ENCODE assay signal across 10 cellular contexts in genomic region chr22:48943567-48944432, GRCh38.
DNase-seq lines count a peak whose midpoint lies in the region; FAIRE-seq and TF ChIP-seq lines count a peak whose summit lies in the region.
"Had no signal": no experiment of that assay in that cellular context is flagged by ENCODE, and none has a peak within 500 bp of the region (broad histone marks: within the 10 kb centered on the region; RNA-seq: fewer than 3 reads in every experiment).

No MANE protein-coding gene starts in this region.

- no peaks in the 10 kb centered on the region for H4K20me1 ChIP-seq in H1 (replicated peaks in 1 of 2; ENCODE audit: control insufficient read depth in 1 of 2, insufficient read depth in 2 of 2, low read length in 2 of 2)

- H2BK12ac ChIP-seq in H1 (ENCODE audit: low read depth, low read length), result peak overlapping the region; percentile 68; the same call in 1 of the 2 replicates

- no peak overlapping the region for H2BK15ac ChIP-seq in H1 (ENCODE audit: low read length)

- POLR2A ChIA-PET in H1 (lab: Charles Lee; ENCODE audit: partially characterized antibody), result no interaction called here

- H4K5ac ChIP-seq in H1 (ENCODE audit: insufficient read length, low read depth, low read length), result no peak overlapping the region

- TF ChIP-seq POLR2A in H1 (IDR thresholded peaks at IDR 0.05; ENCODE audit: control extremely low read depth in 1 of 2, low read depth in 2 of 2, low read length in 2 of 2), result no peak

- H3K56ac ChIP-seq in H1 (replicated peaks; ENCODE audit: insufficient read length, low read depth, low read length), result no peak overlapping the region

- H3K4me1 ChIP-seq in H1 (replicated peaks in 1 of 4; ENCODE audit: control insufficient read depth in 3 of 4, insufficient read depth in 4 of 4, low read length in 3 of 4), result no peaks in the 10 kb centered on the region

- H3K4ac ChIP-seq in H1 (replicated peaks; ENCODE audit: insufficient read length, low read depth, low read length), result peak overlapping the region; percentile 21

- no peak overlapping the region for H3K14ac ChIP-seq in H1 (ENCODE audit: insufficient read length)

- H3K4me2 ChIP-seq in H1 (ENCODE audit: insufficient read depth in 1 of 2, low read depth in 2 of 2, low read length in 2 of 2), result no peak overlapping the region

- TF ChIP-seq CTCF in H1 (IDR thresholded peaks at IDR 0.05; ENCODE audit: control extremely low read depth in 1 of 3, insufficient read depth in 1 of 3, low read depth in 1 of 3, low read length in 3 of 3), result peak; percentile 93 to 97 (median 95)

- no peak overlapping the region for H3K4me3 ChIP-seq in H1 (ENCODE audit: extremely low read depth in 1 of 4, insufficient read depth in 2 of 4, low read depth in 3 of 4, low read length in 4 of 4)

- DNase-seq in NAMALWA (ENCODE audit: low spot score), result peak; percentile 18
- peak; percentile 33 to 77 for DNase-seq in H1 (ENCODE audit: low read depth in 1 of 2, low spot score in 2 of 2)
- DNase-seq in pons (ENCODE audit: low spot score), result peak; percentile 75
- DNase-seq in stimulated activated naive CD4-positive, alpha-beta T cell (lab: John Stamatoyannopoulos, UW), result no peak
- DNase-seq in NCI-H1105 (lab: John Stamatoyannopoulos, UW), result no peak
- no peak for DNase-seq in NCI-H1694 treated with DMSO at 0.1 percent for 48 hours (lab: John Stamatoyannopoulos, UW)
- DNase-seq in RCC 7860 (ENCODE audit: low spot score), result no peak
- DNase-seq: activated gamma-delta T cell treated with Interleukin-2 at 50 U/mL for 16 hours, NCI-H1048 had no signal

- no peaks in the 10 kb centered on the region; the same call in 1 of the 2 replicates for H3K23me2 ChIP-seq in H1 (ENCODE audit: low read depth, low read length)

- H3K79me2 ChIP-seq in H1 (ENCODE audit: control insufficient read depth in 1 of 2, insufficient read depth in 2 of 2, low read length in 2 of 2), result no peaks in the 10 kb centered on the region

- CTCF ChIA-PET in H1 (lab: Charles Lee; ENCODE audit: partially characterized antibody), result interaction anchor here (0.7 to 3.6 kb wide), 33 partner anchors 9 to 1288 kb away, joined by 3 to 22 read pairs (median 4); no protein-coding TSS in a partner anchor

- no peak overlapping the region for H3K18ac ChIP-seq in H1 (ENCODE audit: extremely low read depth, low read length)

- no peak overlapping the region for H2AFZ ChIP-seq in H1 (ENCODE audit: low read length)

- 75% methylated on average over 24 of the region's 24 CpGs; no CpG with 5 or more reads in 1 of the 2 experiments for WGBS in H1 (ENCODE audit: extremely low coverage in 1 of 2, insufficient coverage in 1 of 2, insufficient read length in 1 of 2, insufficient replicate concordance in 2 of 2, low coverage in 1 of 2, low lambda C conversion rate in 2 of 2, missing lambda C conversion rate in 1 of 2), 2 experiments

- no peaks in the 10 kb centered on the region for H3K36me3 ChIP-seq in H1 (ENCODE audit: control insufficient read depth in 2 of 4, insufficient read depth in 4 of 4, low read length in 3 of 4)

- TF ChIP-seq RAD21 in H1 (IDR thresholded peaks at IDR 0.05 in 1 of 2, conservative IDR thresholded peaks at IDR 0.05 in 1 of 2; ENCODE audit: low read depth in 2 of 2, low read length in 2 of 2), result peak; percentile 77 to 87

- H3K23ac ChIP-seq in H1 (ENCODE audit: insufficient read length), result no peak overlapping the region

- H3K9me3 ChIP-seq in H1 (ENCODE audit: insufficient read depth in 2 of 2, low read depth in 1 of 2, low read length in 1 of 2), result no peaks in the 10 kb centered on the region

- no peak overlapping the region for H4K91ac ChIP-seq in H1 (replicated peaks; ENCODE audit: insufficient read length, low read length)

- FAIRE-seq in G401.6 (lab: Jason Lieb, UNC) (peak; percentile 33), H1 (lab: Jason Lieb, UNC) (peak; percentile 28), RCC 7860 (lab: Jason Lieb, UNC) (no peak)

- H2BK5ac ChIP-seq in H1 (ENCODE audit: low read depth, low read length), result no peak overlapping the region

- no peak overlapping the region for H4K8ac ChIP-seq in H1 (ENCODE audit: extremely low read depth, insufficient read depth, low read length)

- H2BK20ac ChIP-seq in H1 (ENCODE audit: low read length), result no peak overlapping the region

- TF ChIP-seq EP300 in H1 (IDR thresholded peaks at IDR 0.05; ENCODE audit: borderline replicate concordance in 1 of 2, low read depth in 2 of 2, low read length in 2 of 2), result no peak

- no peak overlapping the region for H3K27ac ChIP-seq in H1 (ENCODE audit: low read depth, low read length)

- no peaks in the 10 kb centered on the region for H3K79me1 ChIP-seq in H1 (ENCODE audit: low read depth, low read length)

- no peak overlapping the region; a peak in 1 of 7 replicates for H3K9ac ChIP-seq in H1 (replicated peaks in 1 of 4; ENCODE audit: extremely low read depth in 1 of 4, low read depth in 3 of 4, low read length in 3 of 4)

- H2BK120ac ChIP-seq in H1 (replicated peaks; ENCODE audit: low read depth, low read length), result no peak overlapping the region

- no peaks in the 10 kb centered on the region; a peak in 2 of 7 replicates for H3K27me3 ChIP-seq in H1 (replicated peaks in 1 of 4; ENCODE audit: control insufficient read depth in 3 of 4, extremely low read depth in 1 of 4, insufficient read depth in 3 of 4, low read length in 3 of 4)

- no peak overlapping the region for H2AK5ac ChIP-seq in H1 (ENCODE audit: low read depth, low read length)

TF ChIP-seq in H1, 55 proteins besides CTCF, POLR2A, EP300 and RAD21:
- TF ChIP-seq GABPA (IDR thresholded peaks at IDR 0.05; ENCODE audit: borderline replicate concordance, insufficient read depth, low read length) (peak; percentile 30; the same call in 1 of the 2 replicates), KDM4A (IDR thresholded peaks at IDR 0.05; ENCODE audit: low read depth, low read length, severe bottlenecking) (no peak), CREB1 (IDR thresholded peaks at IDR 0.05) (no peak), MAX (IDR thresholded peaks at IDR 0.05) (0 out of 2 replicates have a peak, but pooled peaks have one; percentile 9), CBX8 (IDR thresholded peaks at IDR 0.05; ENCODE audit: borderline replicate concordance, low read depth, low read length) (no peak), FOSL1 (IDR thresholded peaks at IDR 0.05; ENCODE audit: insufficient read depth, low read depth, low read length) (no peak)
- TF ChIP-seq, protein P1, sequence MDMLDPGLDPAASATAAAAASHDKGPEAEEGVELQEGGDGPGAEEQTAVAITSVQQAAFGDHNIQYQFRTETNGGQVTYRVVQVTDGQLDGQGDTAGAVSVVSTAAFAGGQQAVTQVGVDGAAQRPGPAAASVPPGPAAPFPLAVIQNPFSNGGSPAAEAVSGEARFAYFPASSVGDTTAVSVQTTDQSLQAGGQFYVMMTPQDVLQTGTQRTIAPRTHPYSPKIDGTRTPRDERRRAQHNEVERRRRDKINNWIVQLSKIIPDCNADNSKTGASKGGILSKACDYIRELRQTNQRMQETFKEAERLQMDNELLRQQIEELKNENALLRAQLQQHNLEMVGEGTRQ (IDR thresholded peaks at IDR 0.05; ENCODE audit: low read length), result peak; percentile 4; the same call in 1 of the 2 replicates

Comparison
In these comparisons a context has a peak if more than half of its experiments do, and no peak if none do; other contexts are left out.
1. DNase-seq: peak in NAMALWA (single experiment), H1 (2 of 2) and pons (single experiment); none in stimulated activated naive CD4-positive, alpha-beta T cell (0 of 6), NCI-H1105 (single experiment), NCI-H1694 treated with DMSO at 0.1 percent for 48 hours (single experiment) and RCC 7860 (single experiment).